In genomic region chr17:67855504-67856324, GRCh38 we compare ENCODE assay signal across 1 cellular context.
TF ChIP-seq lines count a peak whose summit lies in the region.

No MANE protein-coding gene starts in this region.

TF ChIP-seq in K562, 482 proteins besides CTCF, POLR2A, EP300 and RAD21 (continued from another document and continues in another):
- TF ChIP-seq, protein P1, sequence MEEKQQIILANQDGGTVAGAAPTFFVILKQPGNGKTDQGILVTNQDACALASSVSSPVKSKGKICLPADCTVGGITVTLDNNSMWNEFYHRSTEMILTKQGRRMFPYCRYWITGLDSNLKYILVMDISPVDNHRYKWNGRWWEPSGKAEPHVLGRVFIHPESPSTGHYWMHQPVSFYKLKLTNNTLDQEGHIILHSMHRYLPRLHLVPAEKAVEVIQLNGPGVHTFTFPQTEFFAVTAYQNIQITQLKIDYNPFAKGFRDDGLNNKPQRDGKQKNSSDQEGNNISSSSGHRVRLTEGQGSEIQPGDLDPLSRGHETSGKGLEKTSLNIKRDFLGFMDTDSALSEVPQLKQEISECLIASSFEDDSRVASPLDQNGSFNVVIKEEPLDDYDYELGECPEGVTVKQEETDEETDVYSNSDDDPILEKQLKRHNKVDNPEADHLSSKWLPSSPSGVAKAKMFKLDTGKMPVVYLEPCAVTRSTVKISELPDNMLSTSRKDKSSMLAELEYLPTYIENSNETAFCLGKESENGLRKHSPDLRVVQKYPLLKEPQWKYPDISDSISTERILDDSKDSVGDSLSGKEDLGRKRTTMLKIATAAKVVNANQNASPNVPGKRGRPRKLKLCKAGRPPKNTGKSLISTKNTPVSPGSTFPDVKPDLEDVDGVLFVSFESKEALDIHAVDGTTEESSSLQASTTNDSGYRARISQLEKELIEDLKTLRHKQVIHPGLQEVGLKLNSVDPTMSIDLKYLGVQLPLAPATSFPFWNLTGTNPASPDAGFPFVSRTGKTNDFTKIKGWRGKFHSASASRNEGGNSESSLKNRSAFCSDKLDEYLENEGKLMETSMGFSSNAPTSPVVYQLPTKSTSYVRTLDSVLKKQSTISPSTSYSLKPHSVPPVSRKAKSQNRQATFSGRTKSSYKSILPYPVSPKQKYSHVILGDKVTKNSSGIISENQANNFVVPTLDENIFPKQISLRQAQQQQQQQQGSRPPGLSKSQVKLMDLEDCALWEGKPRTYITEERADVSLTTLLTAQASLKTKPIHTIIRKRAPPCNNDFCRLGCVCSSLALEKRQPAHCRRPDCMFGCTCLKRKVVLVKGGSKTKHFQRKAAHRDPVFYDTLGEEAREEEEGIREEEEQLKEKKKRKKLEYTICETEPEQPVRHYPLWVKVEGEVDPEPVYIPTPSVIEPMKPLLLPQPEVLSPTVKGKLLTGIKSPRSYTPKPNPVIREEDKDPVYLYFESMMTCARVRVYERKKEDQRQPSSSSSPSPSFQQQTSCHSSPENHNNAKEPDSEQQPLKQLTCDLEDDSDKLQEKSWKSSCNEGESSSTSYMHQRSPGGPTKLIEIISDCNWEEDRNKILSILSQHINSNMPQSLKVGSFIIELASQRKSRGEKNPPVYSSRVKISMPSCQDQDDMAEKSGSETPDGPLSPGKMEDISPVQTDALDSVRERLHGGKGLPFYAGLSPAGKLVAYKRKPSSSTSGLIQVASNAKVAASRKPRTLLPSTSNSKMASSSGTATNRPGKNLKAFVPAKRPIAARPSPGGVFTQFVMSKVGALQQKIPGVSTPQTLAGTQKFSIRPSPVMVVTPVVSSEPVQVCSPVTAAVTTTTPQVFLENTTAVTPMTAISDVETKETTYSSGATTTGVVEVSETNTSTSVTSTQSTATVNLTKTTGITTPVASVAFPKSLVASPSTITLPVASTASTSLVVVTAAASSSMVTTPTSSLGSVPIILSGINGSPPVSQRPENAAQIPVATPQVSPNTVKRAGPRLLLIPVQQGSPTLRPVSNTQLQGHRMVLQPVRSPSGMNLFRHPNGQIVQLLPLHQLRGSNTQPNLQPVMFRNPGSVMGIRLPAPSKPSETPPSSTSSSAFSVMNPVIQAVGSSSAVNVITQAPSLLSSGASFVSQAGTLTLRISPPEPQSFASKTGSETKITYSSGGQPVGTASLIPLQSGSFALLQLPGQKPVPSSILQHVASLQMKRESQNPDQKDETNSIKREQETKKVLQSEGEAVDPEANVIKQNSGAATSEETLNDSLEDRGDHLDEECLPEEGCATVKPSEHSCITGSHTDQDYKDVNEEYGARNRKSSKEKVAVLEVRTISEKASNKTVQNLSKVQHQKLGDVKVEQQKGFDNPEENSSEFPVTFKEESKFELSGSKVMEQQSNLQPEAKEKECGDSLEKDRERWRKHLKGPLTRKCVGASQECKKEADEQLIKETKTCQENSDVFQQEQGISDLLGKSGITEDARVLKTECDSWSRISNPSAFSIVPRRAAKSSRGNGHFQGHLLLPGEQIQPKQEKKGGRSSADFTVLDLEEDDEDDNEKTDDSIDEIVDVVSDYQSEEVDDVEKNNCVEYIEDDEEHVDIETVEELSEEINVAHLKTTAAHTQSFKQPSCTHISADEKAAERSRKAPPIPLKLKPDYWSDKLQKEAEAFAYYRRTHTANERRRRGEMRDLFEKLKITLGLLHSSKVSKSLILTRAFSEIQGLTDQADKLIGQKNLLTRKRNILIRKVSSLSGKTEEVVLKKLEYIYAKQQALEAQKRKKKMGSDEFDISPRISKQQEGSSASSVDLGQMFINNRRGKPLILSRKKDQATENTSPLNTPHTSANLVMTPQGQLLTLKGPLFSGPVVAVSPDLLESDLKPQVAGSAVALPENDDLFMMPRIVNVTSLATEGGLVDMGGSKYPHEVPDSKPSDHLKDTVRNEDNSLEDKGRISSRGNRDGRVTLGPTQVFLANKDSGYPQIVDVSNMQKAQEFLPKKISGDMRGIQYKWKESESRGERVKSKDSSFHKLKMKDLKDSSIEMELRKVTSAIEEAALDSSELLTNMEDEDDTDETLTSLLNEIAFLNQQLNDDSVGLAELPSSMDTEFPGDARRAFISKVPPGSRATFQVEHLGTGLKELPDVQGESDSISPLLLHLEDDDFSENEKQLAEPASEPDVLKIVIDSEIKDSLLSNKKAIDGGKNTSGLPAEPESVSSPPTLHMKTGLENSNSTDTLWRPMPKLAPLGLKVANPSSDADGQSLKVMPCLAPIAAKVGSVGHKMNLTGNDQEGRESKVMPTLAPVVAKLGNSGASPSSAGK (IDR thresholded peaks at IDR 0.05), result peak; percentile 29; the same call in 1 of the 2 replicates
- TF ChIP-seq, protein P2, sequence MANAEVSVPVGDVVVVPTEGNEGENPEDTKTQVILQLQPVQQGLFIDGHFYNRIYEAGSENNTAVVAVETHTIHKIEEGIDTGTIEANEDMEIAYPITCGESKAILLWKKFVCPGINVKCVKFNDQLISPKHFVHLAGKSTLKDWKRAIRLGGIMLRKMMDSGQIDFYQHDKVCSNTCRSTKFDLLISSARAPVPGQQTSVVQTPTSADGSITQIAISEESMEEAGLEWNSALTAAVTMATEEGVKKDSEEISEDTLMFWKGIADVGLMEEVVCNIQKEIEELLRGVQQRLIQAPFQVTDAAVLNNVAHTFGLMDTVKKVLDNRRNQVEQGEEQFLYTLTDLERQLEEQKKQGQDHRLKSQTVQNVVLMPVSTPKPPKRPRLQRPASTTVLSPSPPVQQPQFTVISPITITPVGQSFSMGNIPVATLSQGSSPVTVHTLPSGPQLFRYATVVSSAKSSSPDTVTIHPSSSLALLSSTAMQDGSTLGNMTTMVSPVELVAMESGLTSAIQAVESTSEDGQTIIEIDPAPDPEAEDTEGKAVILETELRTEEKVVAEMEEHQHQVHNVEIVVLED (CRISPR knock-in tag; IDR thresholded peaks at IDR 0.05), result no peak
- TF ChIP-seq, protein P3, sequence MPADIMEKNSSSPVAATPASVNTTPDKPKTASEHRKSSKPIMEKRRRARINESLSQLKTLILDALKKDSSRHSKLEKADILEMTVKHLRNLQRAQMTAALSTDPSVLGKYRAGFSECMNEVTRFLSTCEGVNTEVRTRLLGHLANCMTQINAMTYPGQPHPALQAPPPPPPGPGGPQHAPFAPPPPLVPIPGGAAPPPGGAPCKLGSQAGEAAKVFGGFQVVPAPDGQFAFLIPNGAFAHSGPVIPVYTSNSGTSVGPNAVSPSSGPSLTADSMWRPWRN (IDR thresholded peaks at IDR 0.05; ENCODE audit: low read depth), result peak; percentile 44
- TF ChIP-seq ATF7 (IDR thresholded peaks at IDR 0.05), result peak; percentile 12; the same call in 1 of the 2 replicates
- TF ChIP-seq ZNF75A (CRISPR knock-in tag; IDR thresholded peaks at IDR 0.05), result no peak
- TF ChIP-seq, protein P4, sequence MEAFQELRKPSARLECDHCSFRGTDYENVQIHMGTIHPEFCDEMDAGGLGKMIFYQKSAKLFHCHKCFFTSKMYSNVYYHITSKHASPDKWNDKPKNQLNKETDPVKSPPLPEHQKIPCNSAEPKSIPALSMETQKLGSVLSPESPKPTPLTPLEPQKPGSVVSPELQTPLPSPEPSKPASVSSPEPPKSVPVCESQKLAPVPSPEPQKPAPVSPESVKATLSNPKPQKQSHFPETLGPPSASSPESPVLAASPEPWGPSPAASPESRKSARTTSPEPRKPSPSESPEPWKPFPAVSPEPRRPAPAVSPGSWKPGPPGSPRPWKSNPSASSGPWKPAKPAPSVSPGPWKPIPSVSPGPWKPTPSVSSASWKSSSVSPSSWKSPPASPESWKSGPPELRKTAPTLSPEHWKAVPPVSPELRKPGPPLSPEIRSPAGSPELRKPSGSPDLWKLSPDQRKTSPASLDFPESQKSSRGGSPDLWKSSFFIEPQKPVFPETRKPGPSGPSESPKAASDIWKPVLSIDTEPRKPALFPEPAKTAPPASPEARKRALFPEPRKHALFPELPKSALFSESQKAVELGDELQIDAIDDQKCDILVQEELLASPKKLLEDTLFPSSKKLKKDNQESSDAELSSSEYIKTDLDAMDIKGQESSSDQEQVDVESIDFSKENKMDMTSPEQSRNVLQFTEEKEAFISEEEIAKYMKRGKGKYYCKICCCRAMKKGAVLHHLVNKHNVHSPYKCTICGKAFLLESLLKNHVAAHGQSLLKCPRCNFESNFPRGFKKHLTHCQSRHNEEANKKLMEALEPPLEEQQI (IDR thresholded peaks at IDR 0.05), result peak; percentile 78
- TF ChIP-seq ZNF695 (CRISPR knock-in tag; IDR thresholded peaks at IDR 0.05), result no peak
- TF ChIP-seq BCOR (IDR thresholded peaks at IDR 0.05), result peak; percentile 86
- TF ChIP-seq TEAD4 (IDR thresholded peaks at IDR 0.05; ENCODE audit: low read length), result peak; percentile 89
- TF ChIP-seq TEAD4 (CRISPR knock-in tag; IDR thresholded peaks at IDR 0.05; ENCODE audit: borderline replicate concordance), result no peak
- TF ChIP-seq TCF7L2 (IDR thresholded peaks at IDR 0.05; ENCODE audit: low read depth, low read length), result no peak
- peak in 1 of 2 experiments; percentile 97; a peak in 3 of 4 replicates for TF ChIP-seq ARNT (IDR thresholded peaks at IDR 0.05)
- TF ChIP-seq ZNF311 (CRISPR knock-in tag; IDR thresholded peaks at IDR 0.05), result peak; percentile 66; the same call in 1 of the 2 replicates
- peak; percentile 96 for TF ChIP-seq SMARCA4 (IDR thresholded peaks at IDR 0.05)
- peak; percentile 41; the same call in 1 of the 2 replicates for TF ChIP-seq VEZF1 (CRISPR knock-in tag; IDR thresholded peaks at IDR 0.05)
- TF ChIP-seq PKNOX1 (IDR thresholded peaks at IDR 0.05), result peak; percentile 18; the same call in 1 of the 2 replicates
- no peak for TF ChIP-seq ZFP1 (CRISPR knock-in tag; IDR thresholded peaks at IDR 0.05)
- peak in 1 of 2 experiments; percentile 31; a peak in 1 of 4 replicates for TF ChIP-seq TBL1XR1 (IDR thresholded peaks at IDR 0.05; ENCODE audit: low read length in 2 of 2)
- 0 out of 4 replicates have a peak, but pooled peaks of 1 of the 2 experiments have one; percentile 44 for TF ChIP-seq TEAD1 (CRISPR knock-in tag; IDR thresholded peaks at IDR 0.05)
- TF ChIP-seq STAT5A (IDR thresholded peaks at IDR 0.05; ENCODE audit: borderline replicate concordance, low read length), result peak; percentile 50; the same call in 1 of the 2 replicates
- 0 out of 2 replicates have a peak, but pooled peaks have one; percentile 66 for TF ChIP-seq SMARCA5 (IDR thresholded peaks at IDR 0.05)
- peak; percentile 87 to 97 for TF ChIP-seq RCOR1 (IDR thresholded peaks at IDR 0.05; ENCODE audit: borderline replicate concordance in 1 of 2, low read depth in 2 of 2, low read length in 2 of 2)
- peak; percentile 57; the same call in 1 of the 2 replicates for TF ChIP-seq ELF4 (CRISPR knock-in tag; IDR thresholded peaks at IDR 0.05)
- peak; percentile 98 for TF ChIP-seq ARID1B (IDR thresholded peaks at IDR 0.05)
- peak in 1 of 2 experiments; percentile 91; a peak in 2 of 4 replicates for TF ChIP-seq SRF (CRISPR knock-in tag; IDR thresholded peaks at IDR 0.05)
- TF ChIP-seq GABPA (tag; conservative IDR thresholded peaks at IDR 0.05; ENCODE audit: low read depth), result peak; percentile 44; the same call in 1 of the 2 replicates
- TF ChIP-seq KDM1A (IDR thresholded peaks at IDR 0.05), result peak; percentile 99
- peak; percentile 35 for TF ChIP-seq HNRNPLL (IDR thresholded peaks at IDR 0.05; ENCODE audit: low read depth, low read length, poor library complexity, severe bottlenecking)
- peak; percentile 82 for TF ChIP-seq FOXM1 (IDR thresholded peaks at IDR 0.05; ENCODE audit: low read depth)
- no peak for TF ChIP-seq FOXM1 (CRISPR knock-in tag; IDR thresholded peaks at IDR 0.05; ENCODE audit: low read depth)
- peak; percentile 96 for TF ChIP-seq CBFA2T3 (IDR thresholded peaks at IDR 0.05)
- TF ChIP-seq SAP30 (IDR thresholded peaks at IDR 0.05; ENCODE audit: borderline replicate concordance, insufficient read depth, low read depth, low read length, poor library complexity, severe bottlenecking), result no peak
- peak; percentile 86 for TF ChIP-seq TCF3 (CRISPR knock-in tag; IDR thresholded peaks at IDR 0.05)
- 0 out of 2 replicates have a peak, but pooled peaks have one; percentile 24 for TF ChIP-seq HMG20A (CRISPR knock-in tag; conservative IDR thresholded peaks at IDR 0.05)
- no peak for TF ChIP-seq MCM2 (IDR thresholded peaks at IDR 0.05; ENCODE audit: low read depth)
- TF ChIP-seq PML (IDR thresholded peaks at IDR 0.05; ENCODE audit: low read length), result peak; percentile 59; the same call in 1 of the 2 replicates
- TF ChIP-seq BCL6 (CRISPR knock-in tag; IDR thresholded peaks at IDR 0.05), result no peak
- TF ChIP-seq POLR2AphosphoS5 (IDR thresholded peaks at IDR 0.05; ENCODE audit: control insufficient read depth, insufficient read depth, low read depth, low read length), result no peak
- peak in 1 of 2 experiments; percentile 71; a peak in 2 of 4 replicates for TF ChIP-seq FOXK2 (conservative IDR thresholded peaks at IDR 0.05 in 1 of 2, IDR thresholded peaks at IDR 0.05 in 1 of 2; ENCODE audit: low read depth in 2 of 2)
- TF ChIP-seq ZKSCAN8 (CRISPR knock-in tag; IDR thresholded peaks at IDR 0.05), result no peak
- TF ChIP-seq KLF16 (IDR thresholded peaks at IDR 0.05), result peak; percentile 87
- peak; percentile 91 for TF ChIP-seq HDAC3 (IDR thresholded peaks at IDR 0.05; ENCODE audit: borderline replicate concordance, partially characterized antibody)
- TF ChIP-seq ZNF584 (CRISPR knock-in tag; IDR thresholded peaks at IDR 0.05; ENCODE audit: low read depth), result 0 out of 2 replicates have a peak, but pooled peaks have one; percentile 34
